In genomic region chr19:49840736-49841249, GRCh38 we compare ENCODE assay signal across 30 cellular contexts. TPM values are rescaled to one million over a fixed set of nuclear protein-coding genes. Genes with fewer than 3 reads are reported as not detected.
DNase-seq lines count a peak whose midpoint lies in the region; ATAC-seq and TF ChIP-seq lines count a peak whose summit lies in the region.
"Had no signal": no experiment of that assay in that cellular context is flagged by ENCODE, and none has a peak within 500 bp of the region (broad histone marks: within the 10 kb centered on the region; RNA-seq: fewer than 3 reads in every experiment).

No MANE protein-coding gene starts in this region.

- H4K20me1 ChIP-seq in mammary epithelial cell (ENCODE audit: insufficient read depth, low read length) = no peaks in the 10 kb centered on the region

- H3K4me3 ChIP-seq in mammary epithelial cell (replicated peaks in 1 of 3; ENCODE audit: insufficient read depth in 1 of 3, low read depth in 2 of 3, low read length in 3 of 3) = no peak overlapping the region
- H3K4me3 ChIP-seq: left ventricle myocardium inferior, Peyer's patch, skin epidermis had no signal

- H3K9ac ChIP-seq in mammary epithelial cell (ENCODE audit: insufficient read depth, low read length) = no peak overlapping the region
- H3K9ac ChIP-seq: KMS-11 had no signal

- TF ChIP-seq CTCF in MCF 10A (IDR thresholded peaks at IDR 0.05; ENCODE audit: unreplicated experiment) (no peak), mammary epithelial cell (conservative IDR thresholded peaks at IDR 0.05 in 1 of 2, IDR thresholded peaks at IDR 0.05 in 1 of 2; ENCODE audit: extremely low read depth in 1 of 2, insufficient read depth in 1 of 2, low read depth in 1 of 2, low read length in 2 of 2) (no peak), neural crest cell (conservative IDR thresholded peaks at IDR 0.05) (no peak)

- POLR2A ChIA-PET in MCF 10A (lab: Yijun Ruan, JAX) = no interaction called here

- peaks cover 4% of the 10 kb centered on the region for H3K4me1 Mint-ChIP-seq in MCF 10A (ENCODE audit: insufficient read depth, unreplicated experiment)
- peaks cover 5% of the 10 kb centered on the region for H3K4me1 Mint-ChIP-seq in activated T-helper 17 cell treated with anti-CD3 and anti-CD28 coated beads, Interleukin-2, amount 50 U/mL, for 72 hours
- H3K4me1 Mint-ChIP-seq in neural crest cell = peaks cover 5% of the 10 kb centered on the region
- H3K4me1 Mint-ChIP-seq: activated naive CD8-positive, alpha-beta T cell treated with anti-CD3 and anti-CD28 coated beads, Interleukin-2, amount 50 U/mL, for 24 hours; CD4-positive, CD25-positive, alpha-beta regulatory T cell; mesothelial cell of epicardium had no signal

- no peaks in the 10 kb centered on the region for H3K9me3 Mint-ChIP-seq in MCF 10A (ENCODE audit: unreplicated experiment)
- H3K9me3 Mint-ChIP-seq in activated T-helper 17 cell treated with anti-CD3 and anti-CD28 coated beads, Interleukin-2, amount 50 U/mL, for 72 hours = no peaks in the 10 kb centered on the region
- H3K9me3 Mint-ChIP-seq in neural crest cell = no peaks in the 10 kb centered on the region
- H3K9me3 Mint-ChIP-seq: activated naive CD8-positive, alpha-beta T cell treated with anti-CD3 and anti-CD28 coated beads, Interleukin-2, amount 50 U/mL, for 24 hours; activated T-cell treated with anti-CD3 and anti-CD28 coated beads, Interleukin-2, amount 50 U/mL, for 72 hours; CD4-positive, CD25-positive, alpha-beta regulatory T cell; effector memory CD8-positive, alpha-beta T cell; mesothelial cell of epicardium; T-helper 2 cell treated with Interferon-gamma antibody and Interleukin-4, amounts not matched to agents 5 μg/mL and 100 μg/mL, for 36 hours had no signal

- 91% methylated on average over 17 of the region's 17 CpGs for whole genome bisulfite sequencing in mammary epithelial cell (ENCODE audit: low coverage, missing lambda C conversion rate)

- H3K79me2 ChIP-seq in mammary epithelial cell (ENCODE audit: insufficient read depth, low read length) = no peaks in the 10 kb centered on the region

- in situ Hi-C loops in mammary epithelial cell (cut with MboI; ENCODE audit: low sequenced_read_pairs in 2 of 2) (no loop called here), ACHN (cut with HindIII; ENCODE audit: low pct_ligation_motif_present, low pct_unique_long_range_greater_than_20kb, low sequenced_read_pairs) (no loop called here)

- H3K4me2 ChIP-seq in mammary epithelial cell (ENCODE audit: insufficient read depth, low read depth, low read length) = no peak overlapping the region
- H3K4me2 ChIP-seq: KMS-11 had no signal

- H3K36me3 ChIP-seq in mammary epithelial cell (ENCODE audit: insufficient read depth, low read length) = peaks cover 2% of the 10 kb centered on the region

- intact Hi-C loops in MCF 10A (cut with micrococcal nuclease) (no loop called here), mammary epithelial cell (cut with micrococcal nuclease) (no loop called here)

- peaks cover 44% of the 10 kb centered on the region for H3K36me3 Mint-ChIP-seq in MCF 10A (ENCODE audit: insufficient read depth, unreplicated experiment)
- peaks cover 36% of the 10 kb centered on the region for H3K36me3 Mint-ChIP-seq in activated T-helper 17 cell treated with anti-CD3 and anti-CD28 coated beads, Interleukin-2, amount 50 U/mL, for 72 hours (ENCODE audit: low read depth)
- peaks cover 19% of the 10 kb centered on the region for H3K36me3 Mint-ChIP-seq in neural crest cell (ENCODE audit: low read depth)

- H2AFZ ChIP-seq in mammary epithelial cell (ENCODE audit: low read depth, low read length) = no peak overlapping the region

- peak overlapping the region; percentile 57 for H3K27ac Mint-ChIP-seq in MCF 10A (ENCODE audit: low read depth, unreplicated experiment)
- H3K27ac Mint-ChIP-seq in activated T-helper 17 cell treated with anti-CD3 and anti-CD28 coated beads, Interleukin-2, amount 50 U/mL, for 72 hours = peak overlapping the region; percentile 39
- no peak overlapping the region for H3K27ac Mint-ChIP-seq in neural crest cell (ENCODE audit: unreplicated experiment)
- H3K27ac Mint-ChIP-seq: activated naive CD8-positive, alpha-beta T cell treated with anti-CD3 and anti-CD28 coated beads, Interleukin-2, amount 50 U/mL, for 24 hours; activated T-cell treated with anti-CD3 and anti-CD28 coated beads, Interleukin-2, amount 50 U/mL, for 72 hours; CD4-positive, CD25-positive, alpha-beta regulatory T cell; effector memory CD8-positive, alpha-beta T cell; T-helper 2 cell treated with Interferon-gamma antibody and Interleukin-4, amounts not matched to agents 5 μg/mL and 100 μg/mL, for 36 hours had no signal

- no peaks in the 10 kb centered on the region for H3K27me3 ChIP-seq in mammary epithelial cell (ENCODE audit: insufficient read depth, low read length)
- H3K27me3 ChIP-seq: Peyer's patch had no signal

- H3K4me1 ChIP-seq in mammary epithelial cell (ENCODE audit: insufficient read depth, low read length) = no peaks in the 10 kb centered on the region
- H3K4me1 ChIP-seq: Peyer's patch had no signal

- DNase-seq in MCF 10A (ENCODE audit: unreplicated experiment) = no peak
- DNase-seq in mammary epithelial cell = no peak
- no peak for DNase-seq in neural crest cell (ENCODE audit: low read depth, low spot score)
- no peak for DNase-seq in HuH-7 (ENCODE audit: low spot score)
- no peak for DNase-seq in NCI-H446 (lab: John Stamatoyannopoulos, UW)
- DNase-seq in ACHN = no peak
- DNase-seq: activated CD4-positive, alpha-beta T cell treated with anti-CD3 and anti-CD28 coated beads, Interleukin-2, amount 50 U/mL, for 48 hours; activated CD4-positive, CD25-positive, alpha-beta regulatory T cell; activated naive CD4-positive, alpha-beta T cell; activated naive CD8-positive, alpha-beta T cell treated with anti-CD3 and anti-CD28 coated beads, Interleukin-2, amount 50 U/mL, for 24 hours; activated T-cell treated with anti-CD3 and anti-CD28 coated beads, Interleukin-2, amount 50 U/mL, for 72 hours; CD4-positive, CD25-positive, alpha-beta regulatory T cell; central memory CD4-positive, alpha-beta T cell; cortex of kidney; effector memory CD8-positive, alpha-beta T cell; glutamatergic neuron; left ventricle myocardium inferior; MM.1S; NCI-H1417 treated with DMSO at 0.1 percent for 48 hours; NCI-H2081 treated with DMSO at 0.1 percent for 48 hours; NCI-H774; Peyer's patch; SHP77; stimulated activated naive CD8-positive, alpha-beta T cell treated with anti-CD3 and anti-CD28 coated beads, Interleukin-15, Interleukin-2, amounts not matched to agents 100 U/mL and 50 U/mL, for 24 hours had no signal

- BruUV-seq in MCF 10A (replicated peaks; lab: Mats Ljungman, UMichigan) (no TSS peak), mammary epithelial cell (replicated peaks; lab: Mats Ljungman, UMichigan) (no TSS peak)

- H3K9me3 ChIP-seq in mammary epithelial cell (replicated peaks; ENCODE audit: insufficient read depth, low read length) = no peaks in the 10 kb centered on the region
- H3K9me3 ChIP-seq: left ventricle myocardium inferior, Peyer's patch had no signal

- H3K27ac ChIP-seq in mammary epithelial cell (ENCODE audit: insufficient read depth, low read depth, low read length) = no peak overlapping the region
- H3K27ac ChIP-seq: KMS-11, left ventricle myocardium inferior, Peyer's patch, skin epidermis had no signal

- dilution Hi-C loops in mammary epithelial cell (cut with HindIII; ENCODE audit: low sequenced_read_pairs) = no loop called here

- CTCF ChIA-PET in MCF 10A (lab: Yijun Ruan, JAX) (interaction anchor here (0.6 kb wide), 1 partner anchor 488 kb away, joined by 4 read pairs; no protein-coding TSS in a partner anchor), mammary epithelial cell (lab: Charles Lee; ENCODE audit: low non-redundant PET) (no interaction called here)

- ATAC-seq in activated T-helper 17 cell treated with anti-CD3 and anti-CD28 coated beads, Interleukin-2, amount 50 U/mL, for 72 hours (replicated peaks) = no peak
- no peak for ATAC-seq in GM18520 (IDR thresholded peaks at IDR 0.05; ENCODE audit: unreplicated experiment)
- ATAC-seq: activated naive CD8-positive, alpha-beta T cell treated with anti-CD3 and anti-CD28 coated beads, Interleukin-2, amount 50 U/mL, for 24 hours; activated T-cell treated with anti-CD3 and anti-CD28 coated beads, Interleukin-2, amount 50 U/mL, for 72 hours; effector memory CD8-positive, alpha-beta T cell; stimulated activated naive CD8-positive, alpha-beta T cell treated with anti-CD3 and anti-CD28 coated beads, Interleukin-15, Interleukin-2, amounts not matched to agents 100 U/mL and 50 U/mL, for 24 hours had no signal

- no peaks in the 10 kb centered on the region for H3K27me3 Mint-ChIP-seq in MCF 10A (ENCODE audit: insufficient read depth, unreplicated experiment)
- H3K27me3 Mint-ChIP-seq in activated T-helper 17 cell treated with anti-CD3 and anti-CD28 coated beads, Interleukin-2, amount 50 U/mL, for 72 hours = no peaks in the 10 kb centered on the region
- H3K27me3 Mint-ChIP-seq in neural crest cell (ENCODE audit: low read depth) = no peaks in the 10 kb centered on the region
- H3K27me3 Mint-ChIP-seq: activated naive CD8-positive, alpha-beta T cell treated with anti-CD3 and anti-CD28 coated beads, Interleukin-2, amount 50 U/mL, for 24 hours; CD4-positive, CD25-positive, alpha-beta regulatory T cell; effector memory CD8-positive, alpha-beta T cell had no signal

- H3K4me3 Mint-ChIP-seq in MCF 10A (ENCODE audit: unreplicated experiment) (no peak overlapping the region), neural crest cell (peak overlapping the region; percentile 20)
- H3K4me3 Mint-ChIP-seq in activated T-helper 17 cell treated with anti-CD3 and anti-CD28 coated beads, Interleukin-2, amount 50 U/mL, for 72 hours = no peak overlapping the region
- H3K4me3 Mint-ChIP-seq: activated naive CD8-positive, alpha-beta T cell treated with anti-CD3 and anti-CD28 coated beads, Interleukin-2, amount 50 U/mL, for 24 hours; activated T-cell treated with anti-CD3 and anti-CD28 coated beads, Interleukin-2, amount 50 U/mL, for 72 hours; effector memory CD8-positive, alpha-beta T cell; mesothelial cell of epicardium; T-helper 2 cell treated with Interferon-gamma antibody and Interleukin-4, amounts not matched to agents 5 μg/mL and 100 μg/mL, for 36 hours had no signal

RNA-seq across cellular contexts. Expression of gene PTOV1, which starts 10.2 kb away (rescaled TPM):
- total RNA-seq in MCF 10A (2022) (68.5 and 78.8 TPM in 2 replicates), mammary epithelial cell (10 to 100 TPM; 28.8 to 85.6 TPM), neural crest cell (453 and 466 TPM in 2 replicates)
- 57.1 TPM for polyA plus RNA-seq in mammary epithelial cell
- 50.3 TPM for polyA minus RNA-seq in mammary epithelial cell
- total RNA-seq in activated T-helper 17 cell treated with anti-CD3 and anti-CD28 coated beads, Interleukin-2, amount 50 U/mL, for 72 hours = 100 to 1,000 TPM in 1 of 2 donors, 10 to 100 TPM in 1; 82.7 to 109 TPM

RNA-seq across cellular contexts. Expression of gene MED25, which starts 22.7 kb away (rescaled TPM):
- total RNA-seq in MCF 10A (2022) (39.9 and 43.2 TPM in 2 replicates), mammary epithelial cell (10 to 100 TPM; 18.3 to 51.8 TPM), neural crest cell (80.8 and 85.4 TPM in 2 replicates)
- 29.7 TPM for polyA plus RNA-seq in mammary epithelial cell
- 45.4 TPM for polyA minus RNA-seq in mammary epithelial cell
- total RNA-seq in activated T-helper 17 cell treated with anti-CD3 and anti-CD28 coated beads, Interleukin-2, amount 50 U/mL, for 72 hours = 10 to 100 TPM; 55.6 to 56.1 TPM

RNA-seq across cellular contexts. Expression of gene PNKP, which starts 26.6 kb away (rescaled TPM):
- 70.7 and 90.3 TPM in 2 replicates for total RNA-seq in MCF 10A (2022)
- total RNA-seq in mammary epithelial cell = 10 to 100 TPM; 40.0 to 99.3 TPM
- polyA plus RNA-seq in mammary epithelial cell = 27.7 TPM
- 39.0 TPM for polyA minus RNA-seq in mammary epithelial cell
- total RNA-seq in activated T-helper 17 cell treated with anti-CD3 and anti-CD28 coated beads, Interleukin-2, amount 50 U/mL, for 72 hours = 100 to 1,000 TPM; 100 to 111 TPM
- total RNA-seq in neural crest cell = 131 and 135 TPM in 2 replicates

RNA-seq across cellular contexts. Expression of gene FUZ, which starts 27.7 kb away (rescaled TPM):
- total RNA-seq in MCF 10A (2022) (10.9 and 19.0 TPM in 2 replicates), mammary epithelial cell (10 to 100 TPM in 1 of 2 donors, 1 to 10 TPM in 1; 9.2 to 10.8 TPM), neural crest cell (37.5 and 38.0 TPM in 2 replicates)
- 9.0 TPM for polyA plus RNA-seq in mammary epithelial cell
- 34.3 TPM for polyA minus RNA-seq in mammary epithelial cell
- total RNA-seq in activated T-helper 17 cell treated with anti-CD3 and anti-CD28 coated beads, Interleukin-2, amount 50 U/mL, for 72 hours = 10 to 100 TPM; 15.5 to 19.1 TPM

RNA-seq across cellular contexts. Expression of gene AKT1S1, which starts 36.4 kb away (rescaled TPM):
- total RNA-seq in MCF 10A (2022) = 74.7 and 79.2 TPM in 2 replicates
- 10 to 100 TPM; 12.3 to 68.3 TPM for total RNA-seq in mammary epithelial cell
- polyA plus RNA-seq in mammary epithelial cell = 57.0 TPM
- polyA minus RNA-seq in mammary epithelial cell = 35.2 TPM
- total RNA-seq in activated T-helper 17 cell treated with anti-CD3 and anti-CD28 coated beads, Interleukin-2, amount 50 U/mL, for 72 hours = 10 to 100 TPM; 33.8 to 72.8 TPM
- total RNA-seq in neural crest cell = 38.6 and 39.6 TPM in 2 replicates
